In genomic region chr17:68512247-68512966, GRCh38 we compare ENCODE assay signal across 8 cellular contexts. TPM values are rescaled to one million over a fixed set of nuclear protein-coding genes. Genes with fewer than 3 reads are reported as not detected.
A peak's percentile ranks its signal among the peaks of the same experiment; 100 is the strongest.
DNase-seq lines count a peak whose midpoint lies in the region; ATAC-seq and TF ChIP-seq lines count a peak whose summit lies in the region.

PRKAR1A (plus strand) TSS chr17:68512430; CDS start chr17:68515400, 2,970 bp downstream.

- H3K9me3 ChIP-seq in heart right ventricle (no peaks in the 10 kb centered on the region), transverse colon (no peaks in the 10 kb centered on the region)

- DNase-seq in NCI-H1694 (lab: John Stamatoyannopoulos, UW) (peak; percentile 89), amniotic epithelial cell (ENCODE audit: low read depth) (peak; percentile 91), heart right ventricle (peak; percentile 94 to 96), pons (ENCODE audit: low spot score) (peak; percentile 95), transverse colon (peak; percentile 97)

- no peaks in the 10 kb centered on the region for H3K27me3 ChIP-seq in heart right ventricle
- H3K27me3 ChIP-seq in transverse colon = no peaks in the 10 kb centered on the region

- TF ChIP-seq POLR2A in transverse colon (IDR thresholded peaks at IDR 0.05) = peak; percentile 87

- peak; percentile 92 for ATAC-seq in GM18498 (IDR thresholded peaks at IDR 0.05; ENCODE audit: unreplicated experiment)
- ATAC-seq in HG02885 (IDR thresholded peaks at IDR 0.05; ENCODE audit: poor library complexity, unreplicated experiment) = peak; percentile 88
- peak; percentile 91 to 96 (median 94) for ATAC-seq in heart right ventricle

- WGBS in heart right ventricle, 2 donors = 1% methylated on average over 69 to 81 of the region's 81 CpGs
- WGBS in transverse colon (ENCODE audit: low coverage in 1 of 2), 2 donors = 1% methylated on average over 11 to 65 of the region's 81 CpGs

- in situ Hi-C loops in transverse colon (cut with MboI; ENCODE audit: low pct_ligation_motif_present in 1 of 4, low pct_unique_long_range_greater_than_20kb in 1 of 4, low sequenced_read_pairs in 3 of 4) = no loop called here

- intact Hi-C loops in T-helper 1 cell treated with Interleukin-12 subunit alpha and Interleukin-12 subunit beta and Interleukin-4 antibody, amounts not matched to agents 30 ng/mL and 1 ng/mL, for 36 hours (cut with micrococcal nuclease) = loop anchor here (1.0 to 2.0 kb wide), 7 partner anchors 16 to 815 kb away; partner anchors contain the start of genes ABCA5, AMZ2 and WIPI1
- intact Hi-C loops in heart right ventricle (cut with DNase I) = loop anchor here in 9 of 10 donors (1.0 to 5.0 kb wide), 6 partner anchors 40 to 56 kb away; partner anchors contain the start of gene WIPI1 (in 2 of the 9)
- intact Hi-C loops in transverse colon (cut with DNase I; ENCODE audit: low total_unique reads) = no loop called here

- peak within 1 kb of the TSS; percentile 65 to 90 (median 84) for H3K4me3 ChIP-seq in heart right ventricle
- peak within 1 kb of the TSS; percentile 92 to 98 (median 94) for H3K4me3 ChIP-seq in transverse colon

- H3K4me1 ChIP-seq in heart right ventricle (peaks cover 5 to 78% (median 55%) of the 10 kb centered on the region in 9 donors), transverse colon (peaks cover 14 to 46% (median 27%) of the 10 kb centered on the region in 4 donors)

- peak; percentile 54 for TF ChIP-seq EP300 in transverse colon (IDR thresholded peaks at IDR 0.05; ENCODE audit: low read depth)

- H3K27ac ChIP-seq in heart right ventricle = peak within 1 kb of the TSS; percentile 94 to 100 (median 99)
- peak within 1 kb of the TSS; percentile 96 to 99 (median 98) for H3K27ac ChIP-seq in transverse colon

- H3K36me3 ChIP-seq in heart right ventricle (peaks cover 0 to 26% (median 10%) of the 10 kb centered on the region in 9 donors), transverse colon (peaks cover 0 to 5% (median 0%) of the 10 kb centered on the region in 4 donors)

- TF ChIP-seq CTCF in heart right ventricle (IDR thresholded peaks at IDR 0.05) = peak in 3 of 9 donors; percentile 4 to 25 (median 11)
- peak in 4 of 5 experiments; percentile 0 to 25 (median 12) for TF ChIP-seq CTCF in transverse colon (IDR thresholded peaks at IDR 0.05)

RNA-seq across cellular contexts. Expression of gene PRKAR1A, which starts in this region (rescaled TPM):
- total RNA-seq in T-helper 1 cell treated with Interleukin-12 subunit alpha and Interleukin-12 subunit beta and Interleukin-4 antibody, amounts not matched to agents 30 ng/mL and 1 ng/mL, for 36 hours = 217 and 220 TPM in 2 replicates
- 1,000 to 10,000 TPM in 5 of 10 donors, 100 to 1,000 TPM in 5; 609 to 1,378 (median 974) TPM for total RNA-seq in heart right ventricle
- 100 to 1,000 TPM; 170 to 489 TPM for polyA plus RNA-seq in heart right ventricle
- total RNA-seq in transverse colon = 100 to 1,000 TPM in 3 of 4 donors, 10 to 100 TPM in 1; 93.9 to 223 (median 160) TPM

Comparison
In these comparisons a context has a peak if more than half of its experiments do, and no peak if none do; other contexts are left out.
1. Peak in every context shown above with its lines: DNase-seq, ATAC-seq, H3K4me3 ChIP-seq and H3K27ac ChIP-seq.